Comparison of ENCODE assay signal across 9 cellular contexts in the genomic region with DNA sequence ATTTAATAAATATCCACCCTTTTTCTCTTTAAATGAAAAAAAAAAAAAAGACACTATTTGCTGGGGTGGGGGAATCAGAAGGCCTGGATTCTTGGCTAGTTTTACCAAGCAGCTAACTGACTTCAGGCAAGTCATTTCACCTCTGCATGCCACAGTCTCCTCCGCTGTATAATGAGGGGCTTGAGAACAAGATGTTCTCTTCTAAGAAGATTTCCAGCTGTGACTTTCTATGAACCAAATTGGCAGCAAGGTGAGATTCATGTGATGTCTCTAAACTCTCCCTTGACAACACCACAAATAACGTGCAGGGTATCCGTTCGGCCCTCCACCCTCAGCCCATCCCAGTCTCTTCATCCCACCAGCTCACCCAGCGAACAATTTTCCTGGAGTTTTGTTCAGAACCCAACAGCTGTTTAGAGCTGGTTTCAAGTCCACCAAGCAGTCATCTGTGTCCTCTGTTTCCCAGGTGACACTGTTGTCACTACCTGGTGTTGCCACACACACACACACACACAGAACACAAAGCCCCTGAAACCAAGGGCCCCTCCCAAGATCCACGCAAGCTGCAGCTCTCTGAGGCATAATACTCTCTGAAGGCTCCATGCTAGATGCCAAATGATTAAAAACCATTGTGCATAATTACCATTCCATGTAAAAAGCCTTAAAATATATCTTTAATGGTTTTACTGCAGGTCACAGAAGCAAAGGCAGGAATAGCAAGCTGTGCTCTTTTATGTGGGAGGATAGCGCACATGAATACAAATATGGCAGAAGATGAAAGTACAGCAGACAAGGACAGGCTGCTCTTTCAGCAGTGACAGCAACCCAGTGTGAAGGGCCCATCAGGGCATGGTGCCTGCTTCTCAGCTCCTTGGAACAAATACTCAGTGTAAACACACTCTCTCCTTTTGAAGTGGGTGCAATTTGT. TPM values are rescaled to one million over a fixed set of nuclear protein-coding genes. Genes with fewer than 3 reads are reported as not detected.
DNase-seq lines count a peak whose midpoint lies in the region; ATAC-seq and TF ChIP-seq lines count a peak whose summit lies in the region.
"Had no signal": no experiment of that assay in that cellular context is flagged by ENCODE, and none has a peak within 500 bp of the region (broad histone marks: within the 10 kb centered on the region; RNA-seq: fewer than 3 reads in every experiment).

No MANE protein-coding gene starts in this region.

- H3K4me2 ChIP-seq in GM23248 (ENCODE audit: unreplicated experiment), result peak overlapping the region; percentile 1
- H3K4me2 ChIP-seq in Loucy (ENCODE audit: low read depth, low read length, poor library complexity, severe bottlenecking), result peak overlapping the region; percentile 6

- in situ Hi-C loops in GM23248 (cut with MboI), result no loop called here

- peaks cover 23% of the 10 kb centered on the region for H3K4me1 Mint-ChIP-seq in neural crest cell
- H3K4me1 Mint-ChIP-seq in activated naive CD8-positive, alpha-beta T cell treated with anti-CD3 and anti-CD28 coated beads, Interleukin-2, amount 50 U/mL, for 24 hours, result peaks cover 2% of the 10 kb centered on the region

- 0 out of 2 replicates have a peak, but pooled peaks cover 3% of the 10 kb centered on the region for H3K4me1 ChIP-seq in GM23248 (ENCODE audit: insufficient read depth)
- H3K4me1 ChIP-seq in Loucy (ENCODE audit: insufficient read depth, low read length, poor library complexity, severe bottlenecking), result peaks cover 40% of the 10 kb centered on the region
- H3K4me1 ChIP-seq in aorta (ENCODE audit: control insufficient read depth in 1 of 2, insufficient read depth in 2 of 2, low read length in 2 of 2), result no peaks in the 10 kb centered on the region

- H3K27ac ChIP-seq in GM23248 (no peak overlapping the region), aorta (ENCODE audit: low read depth in 1 of 2, low read length in 2 of 2) (no peak overlapping the region)

- no peaks in the 10 kb centered on the region for H3K9me2 ChIP-seq in GM23248 (ENCODE audit: insufficient read depth)
- no peaks in the 10 kb centered on the region for H3K9me2 ChIP-seq in Loucy (replicated peaks; ENCODE audit: low read depth, low read length)

- H3K36me3 ChIP-seq in GM23248 (ENCODE audit: low read depth) (no peaks in the 10 kb centered on the region), Loucy (ENCODE audit: insufficient read depth, low read length) (no peaks in the 10 kb centered on the region), aorta (ENCODE audit: control insufficient read depth in 1 of 2, insufficient read depth in 2 of 2, low read length in 1 of 2) (no peaks in the 10 kb centered on the region)

- H3K4me3 Mint-ChIP-seq in neural crest cell, result no peak overlapping the region
- H3K4me3 Mint-ChIP-seq in activated naive CD8-positive, alpha-beta T cell treated with anti-CD3 and anti-CD28 coated beads, Interleukin-2, amount 50 U/mL, for 24 hours, result no peak overlapping the region

- TF ChIP-seq CTCF in Loucy (conservative IDR thresholded peaks at IDR 0.05; ENCODE audit: low read length) (no peak), neural crest cell (conservative IDR thresholded peaks at IDR 0.05) (no peak)

- no peaks in the 10 kb centered on the region for H3K9me3 Mint-ChIP-seq in neural crest cell
- H3K9me3 Mint-ChIP-seq in activated naive CD8-positive, alpha-beta T cell treated with anti-CD3 and anti-CD28 coated beads, Interleukin-2, amount 50 U/mL, for 24 hours, result no peaks in the 10 kb centered on the region

- intact Hi-C loops in aorta (cut with DNase I), result no loop called here

- WGBS in GM23248 (ENCODE audit: low coverage in 1 of 2, low lambda C conversion rate in 2 of 2, missing lambda C conversion rate in 2 of 2), 2 experiments, result 61 to 69% methylated on average over 7 of the region's 7 CpGs
- 94 to 95% methylated on average over 7 of the region's 7 CpGs for WGBS in aorta, 2 donors

- H3K36me3 Mint-ChIP-seq in neural crest cell (ENCODE audit: low read depth), result no peaks in the 10 kb centered on the region
- H3K36me3 Mint-ChIP-seq in activated naive CD8-positive, alpha-beta T cell treated with anti-CD3 and anti-CD28 coated beads, Interleukin-2, amount 50 U/mL, for 24 hours (ENCODE audit: low read depth), result no peaks in the 10 kb centered on the region

- H3F3A ChIP-seq in GM23248 (ENCODE audit: insufficient read depth), result 0 out of 2 replicates have a peak, but pooled peaks cover 5% of the 10 kb centered on the region
- no peaks in the 10 kb centered on the region for H3F3A ChIP-seq in Loucy (ENCODE audit: low read depth)

- H3K27me3 Mint-ChIP-seq in neural crest cell (ENCODE audit: low read depth), result no peaks in the 10 kb centered on the region
- no peaks in the 10 kb centered on the region for H3K27me3 Mint-ChIP-seq in activated naive CD8-positive, alpha-beta T cell treated with anti-CD3 and anti-CD28 coated beads, Interleukin-2, amount 50 U/mL, for 24 hours

- H3K27me3 ChIP-seq in GM23248 (replicated peaks; ENCODE audit: insufficient read depth) (no peaks in the 10 kb centered on the region), Loucy (ENCODE audit: insufficient read depth, low read length, poor library complexity, severe bottlenecking) (no peaks in the 10 kb centered on the region), aorta (ENCODE audit: control insufficient read depth in 1 of 2, insufficient read depth in 2 of 2, low read length in 1 of 2) (no peaks in the 10 kb centered on the region)

- H3K9ac ChIP-seq in GM23248 (no peak overlapping the region), Loucy (ENCODE audit: low read depth, low read length, poor library complexity, severe bottlenecking) (no peak overlapping the region)

- no peaks in the 10 kb centered on the region for H3K9me3 ChIP-seq in GM23248 (ENCODE audit: low read depth)
- H3K9me3 ChIP-seq in Loucy (ENCODE audit: insufficient read depth, low read depth, low read length), result no peaks in the 10 kb centered on the region
- no peaks in the 10 kb centered on the region for H3K9me3 ChIP-seq in aorta (ENCODE audit: control insufficient read depth, low read length)

- no peak for DNase-seq in GM23248
- DNase-seq in neural crest cell (ENCODE audit: low read depth, low spot score), result no peak
- no peak for DNase-seq in stimulated activated naive CD4-positive, alpha-beta T cell treated with Interleukin-2 at 50 U/mL for 16 hours (lab: John Stamatoyannopoulos, UW)
- DNase-seq in aorta, result no peak
- DNase-seq in MV-4-11 (lab: John Stamatoyannopoulos, UW), result no peak
- DNase-seq in activated naive CD8-positive, alpha-beta T cell treated with anti-CD3 and anti-CD28 coated beads, Interleukin-2, amount 50 U/mL, for 24 hours, result no peak
- DNase-seq: KG1 had no signal

- H3K27ac Mint-ChIP-seq in neural crest cell (ENCODE audit: unreplicated experiment), result peak overlapping the region; percentile 20
- no peak overlapping the region for H3K27ac Mint-ChIP-seq in activated naive CD8-positive, alpha-beta T cell treated with anti-CD3 and anti-CD28 coated beads, Interleukin-2, amount 50 U/mL, for 24 hours

- ATAC-seq in GM18873 (IDR thresholded peaks at IDR 0.05; ENCODE audit: low FRiP score, unreplicated experiment) (peak; percentile 9), aorta (ENCODE audit: low FRiP score) (no peak)
- ATAC-seq in activated naive CD8-positive, alpha-beta T cell treated with anti-CD3 and anti-CD28 coated beads, Interleukin-2, amount 50 U/mL, for 24 hours, result no peak

- H3K79me2 ChIP-seq in GM23248 (ENCODE audit: insufficient read depth) (peaks cover 91% of the 10 kb centered on the region), Loucy (ENCODE audit: insufficient read depth, low read length) (peaks cover 17% of the 10 kb centered on the region; the same call in 1 of the 2 replicates)

- H3K4me3 ChIP-seq in GM23248 (peak overlapping the region; percentile 2; the same call in 1 of the 2 replicates), Loucy (ENCODE audit: low read length, poor library complexity, severe bottlenecking) (no peak overlapping the region), aorta (ENCODE audit: low read length in 2 of 2) (no peak overlapping the region)

- H2AFZ ChIP-seq in GM23248 (peak overlapping the region; percentile 34; the same call in 1 of the 2 replicates), Loucy (ENCODE audit: low read length) (no peak overlapping the region)

- H4K20me1 ChIP-seq in GM23248 (ENCODE audit: insufficient read depth), result no peaks in the 10 kb centered on the region
- H4K20me1 ChIP-seq in Loucy (ENCODE audit: insufficient read depth, low read length, poor library complexity, severe bottlenecking), result peaks cover 4% of the 10 kb centered on the region

RNA-seq across cellular contexts. Expression of a gene that starts 48.2 kb away (rescaled TPM):
- total RNA-seq in GM23248 (2014; rRNA removed; shearing (Covaris generic)), result 23.8 and 25.3 TPM in 2 replicates
- polyA plus RNA-seq in GM23248 (2016; fragmentation: Nextera tagmentation; extraction: Ambion mirVana) (12.0 and 12.5 TPM in 2 replicates), aorta (10 to 100 TPM in 1 of 2 donors, 1 to 10 TPM in 1; 8.0 to 15.0 TPM)
- total RNA-seq in neural crest cell (3.4 and 3.6 TPM in 2 replicates), aorta (10 to 100 TPM; 16.3 to 24.4 TPM)
